ENCODE assay signal across 11 cellular contexts in the genomic region with DNA sequence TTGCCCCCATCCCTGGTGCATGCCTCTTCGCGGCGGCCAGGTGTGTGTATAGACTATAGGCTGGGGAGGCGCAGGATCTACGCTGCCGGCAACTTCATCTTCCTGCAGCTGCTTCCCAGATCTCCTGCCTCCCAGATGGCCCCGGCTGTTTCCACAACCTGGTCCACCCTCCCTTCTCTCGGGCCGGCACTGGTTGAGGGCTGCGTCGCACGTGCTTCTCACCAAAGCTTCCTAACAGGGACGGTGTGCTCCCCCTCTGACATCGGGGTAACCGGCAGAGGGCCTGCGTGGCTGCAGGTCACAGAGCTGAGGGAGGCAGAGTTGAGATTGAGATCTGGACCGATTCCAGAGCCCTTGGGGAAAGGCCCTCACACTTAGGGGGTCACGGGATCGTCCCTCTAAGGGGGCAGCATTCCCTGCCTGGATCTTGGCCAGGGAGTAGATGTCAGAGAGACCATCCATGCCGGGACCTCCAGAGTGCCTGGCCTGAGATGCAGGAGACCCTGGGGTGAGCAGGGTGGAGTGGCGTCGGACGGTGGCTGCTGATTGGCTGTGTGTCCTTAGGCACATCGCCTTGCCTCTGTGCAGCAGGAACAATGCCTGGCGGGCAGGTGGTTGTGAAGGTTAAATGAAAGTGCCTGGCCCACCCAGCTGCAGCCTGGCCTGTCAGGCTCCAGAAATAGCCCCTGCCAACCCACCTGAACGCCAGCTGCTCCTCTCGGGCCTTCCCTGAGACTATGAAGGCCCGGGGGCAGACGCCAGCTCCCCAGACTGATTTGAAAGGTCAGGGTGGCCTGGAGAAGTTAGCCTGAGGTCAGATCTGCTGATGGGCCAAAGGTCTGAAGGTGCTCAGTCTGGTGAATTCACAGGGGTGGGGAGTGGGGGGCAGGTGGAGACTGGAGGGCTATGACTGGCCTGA. TPM values are rescaled to one million over a fixed set of nuclear protein-coding genes. Genes with fewer than 3 reads are reported as not detected.
DNase-seq lines count a peak whose midpoint lies in the region; ATAC-seq and TF ChIP-seq lines count a peak whose summit lies in the region.
"Had no signal": no experiment of that assay in that cellular context is flagged by ENCODE, and none has a peak within 500 bp of the region (broad histone marks: within the 10 kb centered on the region; RNA-seq: fewer than 3 reads in every experiment).

No MANE protein-coding gene starts in this region.

- no peak overlapping the region for H3K9ac ChIP-seq in endodermal cell (ENCODE audit: extremely low read depth, low read length, poor library complexity, severe bottlenecking)

- H3K27me3 ChIP-seq in heart left ventricle (peaks cover 0 to 5% (median 0%) of the 10 kb centered on the region in 9 donors), left ventricle myocardium inferior (ENCODE audit: low read depth) (peaks cover 8% of the 10 kb centered on the region), endodermal cell (ENCODE audit: control insufficient read depth, insufficient read depth, low read length, poor library complexity, severe bottlenecking) (no peaks in the 10 kb centered on the region), thyroid gland (no peaks in the 10 kb centered on the region)
- H3K27me3 ChIP-seq: Peyer's patch had no signal

- H3K36me3 ChIP-seq in heart left ventricle (peaks cover 0 to 39% (median 25%) of the 10 kb centered on the region in 9 donors), left ventricle myocardium inferior (peaks cover 30% of the 10 kb centered on the region), endodermal cell (ENCODE audit: control insufficient read depth, insufficient read depth, low read length) (peaks cover 15% of the 10 kb centered on the region), thyroid gland (peaks cover 18 to 23% of the 10 kb centered on the region in 2 donors)

- no peak overlapping the region for H3K4me3 Mint-ChIP-seq in endodermal cell
- H3K4me3 Mint-ChIP-seq in stimulated activated naive B cell treated with anti-CD40 and anti-IgM and Interleukin-4, amounts not matched to agents 10 μg/mL and 1 μg/mL and 100 μg/mL, for 72 hours = peak overlapping the region in 1 of 2 donors; percentile 36

- H3K9me3 Mint-ChIP-seq in endodermal cell = no peaks in the 10 kb centered on the region
- H3K9me3 Mint-ChIP-seq in stimulated activated naive B cell treated with anti-CD40 and anti-IgM and Interleukin-4, amounts not matched to agents 10 μg/mL and 1 μg/mL and 100 μg/mL, for 72 hours = no peaks in the 10 kb centered on the region

- H3K27ac Mint-ChIP-seq in endodermal cell = no peak overlapping the region
- H3K27ac Mint-ChIP-seq in stimulated activated naive B cell treated with anti-CD40 and anti-IgM and Interleukin-4, amounts not matched to agents 10 μg/mL and 1 μg/mL and 100 μg/mL, for 72 hours = peak overlapping the region; percentile 22

- peaks cover 0 to 8% (median 0%) of the 10 kb centered on the region in 12 donors for H3K4me1 ChIP-seq in heart left ventricle
- H3K4me1 ChIP-seq in left ventricle myocardium inferior = peaks cover 6% of the 10 kb centered on the region
- no peaks in the 10 kb centered on the region for H3K4me1 ChIP-seq in endodermal cell (ENCODE audit: control insufficient read depth, insufficient read depth, low read length)
- H3K4me1 ChIP-seq in thyroid gland = no peaks in the 10 kb centered on the region
- H3K4me1 ChIP-seq: Peyer's patch had no signal

- DNase-seq in heart left ventricle = no peak
- DNase-seq in left ventricle myocardium inferior = no peak
- DNase-seq in NCI-H82 (lab: John Stamatoyannopoulos, UW) = peak; percentile 91
- no peak for DNase-seq in endodermal cell
- no peak for DNase-seq in stimulated activated naive B cell treated with anti-CD40 and anti-IgM and Interleukin-4, amounts not matched to agents 10 μg/mL and 1 μg/mL and 100 μg/mL, for 72 hours
- DNase-seq in thyroid gland = no peak
- no peak for DNase-seq in NCI-H128 (lab: John Stamatoyannopoulos, UW; ENCODE audit: unreplicated experiment)
- DNase-seq: Peyer's patch had no signal

- TF ChIP-seq POLR2A in heart left ventricle (IDR thresholded peaks at IDR 0.05) (no peak), thyroid gland (IDR thresholded peaks at IDR 0.05) (no peak)

- H3K27ac ChIP-seq in heart left ventricle = no peak overlapping the region
- H3K27ac ChIP-seq in left ventricle myocardium inferior (replicated peaks) = no peak overlapping the region
- peak overlapping the region; percentile 24 for H3K27ac ChIP-seq in endodermal cell (ENCODE audit: low read depth, low read length)
- H3K27ac ChIP-seq in thyroid gland = no peak overlapping the region
- H3K27ac ChIP-seq: Peyer's patch had no signal

- 25 to 41% (median 29%) methylated on average over 14 to 29 of the region's 29 CpGs for WGBS in heart left ventricle, 4 donors
- 83 to 89% methylated on average over 18 to 29 of the region's 29 CpGs for WGBS in endodermal cell (ENCODE audit: insufficient coverage in 1 of 2, insufficient read length in 1 of 2), 2 experiments
- 21 to 26% methylated on average over 23 to 24 of the region's 29 CpGs for WGBS in thyroid gland, 2 donors

- H3K9me3 ChIP-seq in heart left ventricle (no peaks in the 10 kb centered on the region), left ventricle myocardium inferior (replicated peaks) (no peaks in the 10 kb centered on the region), endodermal cell (ENCODE audit: control insufficient read depth, low read length) (no peaks in the 10 kb centered on the region), thyroid gland (no peaks in the 10 kb centered on the region)
- H3K9me3 ChIP-seq: Peyer's patch had no signal

- TF ChIP-seq CTCF in heart left ventricle (IDR thresholded peaks at IDR 0.05) (no peak), left ventricle myocardium inferior (IDR thresholded peaks at IDR 0.05; ENCODE audit: borderline replicate concordance) (no peak), endodermal cell (conservative IDR thresholded peaks at IDR 0.05) (no peak), thyroid gland (IDR thresholded peaks at IDR 0.05) (no peak)

- ATAC-seq in heart left ventricle = peak in 3 of 4 donors; percentile 28 to 48 (median 33)
- ATAC-seq in stimulated activated naive B cell treated with anti-CD40 and anti-IgM and Interleukin-4, amounts not matched to agents 10 μg/mL and 1 μg/mL and 100 μg/mL, for 72 hours (replicated peaks) = peak; percentile 32 to 49
- ATAC-seq in GM19035 (IDR thresholded peaks at IDR 0.05; ENCODE audit: unreplicated experiment) = no peak

- H3K4me1 Mint-ChIP-seq in endodermal cell = peaks cover 6% of the 10 kb centered on the region
- H3K4me1 Mint-ChIP-seq in stimulated activated naive B cell treated with anti-CD40 and anti-IgM and Interleukin-4, amounts not matched to agents 10 μg/mL and 1 μg/mL and 100 μg/mL, for 72 hours = peaks cover 7 to 22% of the 10 kb centered on the region in 2 donors

- no peak overlapping the region for H3K4me3 ChIP-seq in heart left ventricle
- no peak overlapping the region for H3K4me3 ChIP-seq in left ventricle myocardium inferior
- no peak overlapping the region for H3K4me3 ChIP-seq in endodermal cell (ENCODE audit: low read length)
- no peak overlapping the region for H3K4me3 ChIP-seq in thyroid gland (replicated peaks in 1 of 3)
- H3K4me3 ChIP-seq: Peyer's patch had no signal

- no peaks in the 10 kb centered on the region for H3K27me3 Mint-ChIP-seq in endodermal cell (ENCODE audit: insufficient read depth)
- no peaks in the 10 kb centered on the region for H3K27me3 Mint-ChIP-seq in stimulated activated naive B cell treated with anti-CD40 and anti-IgM and Interleukin-4, amounts not matched to agents 10 μg/mL and 1 μg/mL and 100 μg/mL, for 72 hours

- H3K36me3 Mint-ChIP-seq in endodermal cell (ENCODE audit: low read depth) = peaks cover 20% of the 10 kb centered on the region
- H3K36me3 Mint-ChIP-seq in stimulated activated naive B cell treated with anti-CD40 and anti-IgM and Interleukin-4, amounts not matched to agents 10 μg/mL and 1 μg/mL and 100 μg/mL, for 72 hours = peaks cover 16 to 30% of the 10 kb centered on the region in 2 donors

- intact Hi-C loops in heart left ventricle (cut with DNase I) = no loop called here
- intact Hi-C loops in left ventricle myocardium inferior (cut with micrococcal nuclease) = no loop called here
- intact Hi-C loops in thyroid gland (cut with DNase I) = no loop called here

RNA-seq across cellular contexts. Expression of a gene that starts 6.1 kb away (rescaled TPM):
- not detected for total RNA-seq in heart left ventricle
- not detected for polyA plus RNA-seq in heart left ventricle
- not detected for total RNA-seq in left ventricle myocardium inferior
- total RNA-seq in endodermal cell = under 1 TPM in 1 of 2 donors, not detected in 1; 0.51 TPM
- not detected for polyA plus RNA-seq in endodermal cell (2013, experiment 1 of 2)
- not detected for polyA plus RNA-seq in endodermal cell (2013, experiment 2 of 2)
- not detected for total RNA-seq in thyroid gland
- total RNA-seq: Peyer's patch, subcutaneous adipose tissue had no signal
- polyA plus RNA-seq: CD14-positive monocyte had no signal

RNA-seq across cellular contexts. Expression of a gene that starts 6.7 kb away (rescaled TPM):
- 10 to 100 TPM; 29.9 to 88.6 (median 52.7) TPM for total RNA-seq in heart left ventricle
- polyA plus RNA-seq in heart left ventricle = 100 to 1,000 TPM in 1 of 2 donors, 10 to 100 TPM in 1; 69.5 to 162 TPM
- 53.9 TPM for total RNA-seq in left ventricle myocardium inferior
- 100 to 1,000 TPM; 106 to 107 TPM for total RNA-seq in endodermal cell
- 104 TPM for polyA plus RNA-seq in endodermal cell (2013, experiment 1 of 2)
- 91.1 TPM for polyA plus RNA-seq in endodermal cell (2013, experiment 2 of 2)
- total RNA-seq in thyroid gland = 10 to 100 TPM; 17.1 to 40.2 (median 25.0) TPM

RNA-seq across cellular contexts. Expression of a gene that starts 40.6 kb away (rescaled TPM):
- 100 to 1,000 TPM in 6 of 9 donors, 10 to 100 TPM in 3; 66.9 to 115 (median 103) TPM for total RNA-seq in heart left ventricle
- 100 to 1,000 TPM in 1 of 2 donors, 10 to 100 TPM in 1; 66.3 to 138 TPM for polyA plus RNA-seq in heart left ventricle
- total RNA-seq in left ventricle myocardium inferior = 95.5 TPM
- 100 to 1,000 TPM; 203 to 216 TPM for total RNA-seq in endodermal cell
- polyA plus RNA-seq in endodermal cell (2013, experiment 1 of 2) = 271 TPM
- polyA plus RNA-seq in endodermal cell (2013, experiment 2 of 2) = 250 TPM
- total RNA-seq in thyroid gland = 100 to 1,000 TPM; 118 to 265 (median 172) TPM

RNA-seq across cellular contexts. Expression of a gene that starts 46.6 kb away (rescaled TPM):
- total RNA-seq in heart left ventricle = 10 to 100 TPM; 19.4 to 34.8 (median 22.5) TPM
- polyA plus RNA-seq in heart left ventricle = 10 to 100 TPM; 16.4 to 24.6 TPM
- total RNA-seq in left ventricle myocardium inferior = 17.1 TPM
- 10 to 100 TPM; 81.4 to 89.7 TPM for total RNA-seq in endodermal cell
- 91.4 TPM for polyA plus RNA-seq in endodermal cell (2013, experiment 1 of 2)
- 83.2 TPM for polyA plus RNA-seq in endodermal cell (2013, experiment 2 of 2)
- 10 to 100 TPM; 41.1 to 60.7 (median 51.6) TPM for total RNA-seq in thyroid gland
